1 cellular context compared by ENCODE assay signal in the genomic region with DNA sequence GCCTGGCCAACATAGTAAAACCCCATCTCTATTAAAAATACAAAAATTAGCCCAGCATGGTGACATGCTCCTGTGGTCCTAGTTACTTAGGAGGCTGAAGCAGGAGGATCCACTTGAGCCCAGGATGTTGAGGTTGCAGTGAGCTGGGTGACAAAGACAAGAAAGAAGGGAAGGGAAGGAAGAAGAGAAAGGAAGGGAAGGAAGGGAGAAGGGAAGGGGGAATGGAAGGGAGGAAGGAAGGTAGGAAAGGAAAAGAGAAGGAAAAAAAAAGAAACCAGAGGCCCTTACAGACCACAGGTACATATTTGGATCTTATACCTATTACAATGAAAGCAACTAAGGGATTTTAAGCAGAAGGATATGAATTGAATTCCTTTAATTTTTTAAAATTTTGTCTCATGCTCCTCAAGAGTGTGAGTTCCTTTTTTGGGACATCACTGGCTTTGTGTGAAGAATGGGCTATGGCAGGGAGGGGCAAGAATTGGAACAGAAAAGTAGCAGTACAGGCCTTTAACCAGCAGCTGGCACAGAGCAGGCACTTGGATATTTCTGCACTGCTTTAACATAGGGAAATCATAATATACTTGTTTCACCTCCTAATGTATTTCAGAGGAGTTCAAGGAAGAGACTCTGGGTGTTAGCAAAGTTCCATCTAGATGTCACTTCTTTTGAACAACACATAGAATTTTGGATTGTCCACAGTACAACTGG.
TF ChIP-seq lines count a peak whose summit lies in the region.

No MANE protein-coding gene starts in this region.

TF ChIP-seq in HCT116, 20 proteins besides CTCF, POLR2A, EP300 and RAD21:
- no peak for TF ChIP-seq SRF (IDR thresholded peaks at IDR 0.05; ENCODE audit: low read depth)
- TF ChIP-seq SIN3A (IDR thresholded peaks at IDR 0.05; ENCODE audit: low read depth): no peak
- no peak for TF ChIP-seq CBX3 (IDR thresholded peaks at IDR 0.05; ENCODE audit: low read depth)
- TF ChIP-seq, protein P1, sequence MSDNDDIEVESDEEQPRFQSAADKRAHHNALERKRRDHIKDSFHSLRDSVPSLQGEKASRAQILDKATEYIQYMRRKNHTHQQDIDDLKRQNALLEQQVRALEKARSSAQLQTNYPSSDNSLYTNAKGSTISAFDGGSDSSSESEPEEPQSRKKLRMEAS (IDR thresholded peaks at IDR 0.05): no peak
- no peak for TF ChIP-seq SP1 (IDR thresholded peaks at IDR 0.05; ENCODE audit: low read depth)
- TF ChIP-seq EZH2 (IDR thresholded peaks at IDR 0.05): no peak
- no peak for TF ChIP-seq EGR1 (IDR thresholded peaks at IDR 0.05; ENCODE audit: low read depth)
- TF ChIP-seq, protein P2, sequence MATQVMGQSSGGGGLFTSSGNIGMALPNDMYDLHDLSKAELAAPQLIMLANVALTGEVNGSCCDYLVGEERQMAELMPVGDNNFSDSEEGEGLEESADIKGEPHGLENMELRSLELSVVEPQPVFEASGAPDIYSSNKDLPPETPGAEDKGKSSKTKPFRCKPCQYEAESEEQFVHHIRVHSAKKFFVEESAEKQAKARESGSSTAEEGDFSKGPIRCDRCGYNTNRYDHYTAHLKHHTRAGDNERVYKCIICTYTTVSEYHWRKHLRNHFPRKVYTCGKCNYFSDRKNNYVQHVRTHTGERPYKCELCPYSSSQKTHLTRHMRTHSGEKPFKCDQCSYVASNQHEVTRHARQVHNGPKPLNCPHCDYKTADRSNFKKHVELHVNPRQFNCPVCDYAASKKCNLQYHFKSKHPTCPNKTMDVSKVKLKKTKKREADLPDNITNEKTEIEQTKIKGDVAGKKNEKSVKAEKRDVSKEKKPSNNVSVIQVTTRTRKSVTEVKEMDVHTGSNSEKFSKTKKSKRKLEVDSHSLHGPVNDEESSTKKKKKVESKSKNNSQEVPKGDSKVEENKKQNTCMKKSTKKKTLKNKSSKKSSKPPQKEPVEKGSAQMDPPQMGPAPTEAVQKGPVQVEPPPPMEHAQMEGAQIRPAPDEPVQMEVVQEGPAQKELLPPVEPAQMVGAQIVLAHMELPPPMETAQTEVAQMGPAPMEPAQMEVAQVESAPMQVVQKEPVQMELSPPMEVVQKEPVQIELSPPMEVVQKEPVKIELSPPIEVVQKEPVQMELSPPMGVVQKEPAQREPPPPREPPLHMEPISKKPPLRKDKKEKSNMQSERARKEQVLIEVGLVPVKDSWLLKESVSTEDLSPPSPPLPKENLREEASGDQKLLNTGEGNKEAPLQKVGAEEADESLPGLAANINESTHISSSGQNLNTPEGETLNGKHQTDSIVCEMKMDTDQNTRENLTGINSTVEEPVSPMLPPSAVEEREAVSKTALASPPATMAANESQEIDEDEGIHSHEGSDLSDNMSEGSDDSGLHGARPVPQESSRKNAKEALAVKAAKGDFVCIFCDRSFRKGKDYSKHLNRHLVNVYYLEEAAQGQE (IDR thresholded peaks at IDR 0.05; ENCODE audit: low read depth): no peak
